Comparison of ENCODE assay signal across 30 cellular contexts in genomic region chr2:43879261-43879660, GRCh38. TPM values are rescaled to one million over a fixed set of nuclear protein-coding genes. Genes with fewer than 3 reads are reported as not detected.
DNase-seq lines count a peak whose midpoint lies in the region; TF ChIP-seq lines count a peak whose summit lies in the region.
"Had no signal": no experiment of that assay in that cellular context is flagged by ENCODE, and none has a peak within 500 bp of the region (broad histone marks: within the 10 kb centered on the region; RNA-seq: fewer than 3 reads in every experiment).

No MANE protein-coding gene starts in this region.

- POLR2A ChIA-PET in A673 (lab: Charles Lee; ENCODE audit: low non-redundant PET) (no interaction called here), HEK293 (lab: Yijun Ruan, JAX) (no interaction called here)

- H3K9me3 ChIP-seq in A673 (ENCODE audit: low read depth, low read length, poor library complexity, severe bottlenecking) (no peaks in the 10 kb centered on the region), HEK293 (ENCODE audit: control insufficient read depth, insufficient read depth, low read depth, low read length) (no peaks in the 10 kb centered on the region), SK-N-MC (ENCODE audit: low read depth, low read length) (no peaks in the 10 kb centered on the region), Peyer's patch (no peaks in the 10 kb centered on the region)
- H3K9me3 ChIP-seq: Caco-2, transverse colon had no signal

- CTCF ChIA-PET in A673 (lab: Charles Lee) (no interaction called here), HEK293 (lab: Yijun Ruan, JAX) (no interaction called here)

- H3K36me3 ChIP-seq in A673 (ENCODE audit: insufficient read depth, low read length, poor library complexity, severe bottlenecking) (no peaks in the 10 kb centered on the region), HEK293 (ENCODE audit: control insufficient read depth in 2 of 2, insufficient read depth in 1 of 2, low read length in 2 of 2) (no peaks in the 10 kb centered on the region), SK-N-MC (ENCODE audit: insufficient read depth, low read length) (no peaks in the 10 kb centered on the region), Peyer's patch (peaks cover 0 to 4% (median 0%) of the 10 kb centered on the region in 3 donors)
- H3K36me3 ChIP-seq: transverse colon had no signal

- TF ChIP-seq POLR2A in Peyer's patch (IDR thresholded peaks at IDR 0.05): no peak

- H3K27me3 ChIP-seq in A673 (replicated peaks; ENCODE audit: insufficient read depth, low read depth, low read length, poor library complexity) (no peaks in the 10 kb centered on the region), Peyer's patch (no peaks in the 10 kb centered on the region)
- H3K27me3 ChIP-seq: transverse colon had no signal

- no peak overlapping the region for H3K9ac ChIP-seq in SK-N-MC (ENCODE audit: insufficient read length)

- H3K4me3 ChIP-seq in A673 (ENCODE audit: low read depth, low read length, poor library complexity, severe bottlenecking) (no peak overlapping the region), HEK293 (ENCODE audit: low read depth, low read length) (no peak overlapping the region), SK-N-MC (no peak overlapping the region), fibroblast of the aortic adventitia (ENCODE audit: low read depth, low read length) (no peak overlapping the region), Peyer's patch (no peak overlapping the region)
- H3K4me3 ChIP-seq: transverse colon had no signal

- H3K27ac ChIP-seq in A673 (ENCODE audit: low read depth, low read length, poor library complexity, severe bottlenecking) (no peak overlapping the region), HEK293 (ENCODE audit: extremely low read depth, low read depth, low read length) (no peak overlapping the region), SK-N-MC (no peak overlapping the region), Peyer's patch (no peak overlapping the region)
- H3K27ac ChIP-seq: transverse colon had no signal

- DNase-seq in A673 (ENCODE audit: low spot score) (peak; percentile 89), SK-N-MC (ENCODE audit: low read depth, low spot score) (peak; percentile 30), fibroblast of the aortic adventitia (ENCODE audit: low read depth) (peak; percentile 13), Peyer's patch (no peak), NCI-H2107 (lab: John Stamatoyannopoulos, UW) (no peak), COLO668 (lab: John Stamatoyannopoulos, UW; ENCODE audit: unreplicated experiment) (no peak)
- DNase-seq: activated B cell treated with CpG ODN at 0.5 μM for 24 hours; activated gamma-delta T cell; activated naive CD8-positive, alpha-beta T cell treated with anti-CD3 and anti-CD28 coated beads, Interleukin-2, amount 10 ng/mL, durations not matched to agents 7 days and 5 days; activated T-cell treated with anti-CD3 and anti-CD28 coated beads, Interleukin-2, amount 50 U/mL, for 4 hours; aorta; C1 segment of cervical spinal cord; Caco-2; caudate nucleus; DMS79 treated with DMSO at 0.1 percent for 48 hours; endodermal cell; hippocampal formation; immature natural killer cell; left colon; NCI-H1105 treated with DMSO at 0.1 percent for 48 hours; NCI-H187 treated with DMSO at 0.1 percent for 48 hours; NCI-H524; stimulated activated CD4-positive, alpha-beta T cell treated with anti-CD3 and anti-CD28 coated beads, Interleukin-15, amount 100 ng/mL, for 24 hours; T-helper 1 cell; transverse colon had no signal

- TF ChIP-seq CTCF in A673 (conservative IDR thresholded peaks at IDR 0.05; ENCODE audit: low read depth, low read length): no peak
- no peak for TF ChIP-seq CTCF in HEK293 (tag by site-specific recombination; IDR thresholded peaks at IDR 0.05)
- TF ChIP-seq CTCF in fibroblast of the aortic adventitia (IDR thresholded peaks at IDR 0.05; ENCODE audit: insufficient read depth, low read length): no peak
- TF ChIP-seq CTCF in Peyer's patch (IDR thresholded peaks at IDR 0.05): no peak

- intact Hi-C loops in A673 (cut with micrococcal nuclease; ENCODE audit: unreplicated experiment): loop anchor here (2.0 to 10.0 kb wide), 3 partner anchors 266 to 1076 kb away; no protein-coding TSS in a partner anchor

- no TSS peak for BruUV-seq in A673 (replicated peaks; lab: Mats Ljungman, UMichigan)

- H3K4me1 ChIP-seq in A673 (ENCODE audit: insufficient read depth, low read length, poor library complexity, severe bottlenecking): peaks cover 4% of the 10 kb centered on the region
- H3K4me1 ChIP-seq in HEK293 (ENCODE audit: control insufficient read depth, insufficient read depth, low read length): no peaks in the 10 kb centered on the region
- H3K4me1 ChIP-seq in Peyer's patch: no peaks in the 10 kb centered on the region
- H3K4me1 ChIP-seq: Caco-2 had no signal

TF ChIP-seq in HEK293, 187 proteins besides CTCF, POLR2A, EP300 and RAD21:
- TF ChIP-seq ZSCAN30 (tag by site-specific recombination; IDR thresholded peaks at IDR 0.05) (no peak), GLIS1 (tag by site-specific recombination; IDR thresholded peaks at IDR 0.05) (0 out of 2 replicates have a peak, but pooled peaks have one; percentile 23)

RNA-seq across cellular contexts. Expression of gene ABCG8, which starts 40.5 kb away (rescaled TPM):
- total RNA-seq in A673 (2021) (not detected in 2 replicates), fibroblast of the aortic adventitia (ENCODE audit: low replicate concordance) (not detected in 2 replicates), Peyer's patch (10 to 100 TPM in 3 of 4 donors, 1 to 10 TPM in 1; 3.3 to 31.5 (median 16.4) TPM)
- total RNA-seq: activated B cell treated with CpG ODN at 0.5 μM for 24 hours; activated naive CD8-positive, alpha-beta T cell treated with anti-CD3 and anti-CD28 coated beads, Interleukin-2, amount 10 ng/mL, durations not matched to agents 7 days and 5 days; aorta; Caco-2; endodermal cell; H4; M059J; osteocyte had no signal

RNA-seq across cellular contexts. Expression of gene ABCG5, which starts 40.6 kb away (rescaled TPM):
- total RNA-seq in A673 (2021) (not detected in 2 replicates), fibroblast of the aortic adventitia (ENCODE audit: low replicate concordance) (not detected in 2 replicates), Peyer's patch (1 to 10 TPM; 1.7 to 9.3 (median 5.3) TPM)
- total RNA-seq: activated B cell treated with CpG ODN at 0.5 μM for 24 hours; activated naive CD8-positive, alpha-beta T cell treated with anti-CD3 and anti-CD28 coated beads, Interleukin-2, amount 10 ng/mL, durations not matched to agents 7 days and 5 days; activated T-cell treated with anti-CD3 and anti-CD28 coated beads, Interleukin-2, amount 50 U/mL, for 4 hours; aorta; Caco-2; endodermal cell; frontal cortex; H4; M059J; osteocyte; transverse colon had no signal

Comparison
In these comparisons a context has a peak if more than half of its experiments do, and no peak if none do; other contexts are left out.
1. DNase-seq: peak in A673 (single experiment), SK-N-MC (single experiment) and fibroblast of the aortic adventitia (single experiment); none in Peyer's patch (0 of 3), NCI-H2107 (single experiment) and COLO668 (single experiment).